Comparison of ENCODE assay signal across 2 cellular contexts in the genomic region with DNA sequence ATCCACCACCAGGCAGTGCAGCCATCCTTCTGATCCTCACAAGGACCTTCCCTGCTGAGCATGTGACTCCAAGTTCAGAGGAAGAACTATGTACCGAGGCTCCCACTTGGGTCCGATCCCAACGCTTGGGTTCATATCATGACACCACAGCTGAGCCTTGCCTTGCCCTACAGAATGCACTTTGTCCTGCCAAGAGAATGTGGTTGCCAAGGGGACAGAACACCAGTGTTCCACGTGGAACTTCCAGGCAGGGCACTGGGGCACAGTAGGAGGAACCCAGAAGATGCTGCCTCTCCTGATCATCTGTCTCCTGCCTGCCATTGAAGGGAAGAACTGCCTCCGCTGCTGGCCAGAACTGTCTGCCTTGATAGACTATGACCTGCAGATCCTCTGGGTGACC.
TF ChIP-seq lines count a peak whose summit lies in the region.

Gene TEX51, plus strand, starts transcription at position 255 of the 400 bp plus-strand sequence. Its CDS starts 29 bp downstream, at position 284.

TF ChIP-seq in K562, 482 proteins besides CTCF, POLR2A, EP300 and RAD21:
- TF ChIP-seq BRD9 (IDR thresholded peaks at IDR 0.05; ENCODE audit: low read depth, partially characterized antibody) (no peak), HINFP (tag; conservative IDR thresholded peaks at IDR 0.05; ENCODE audit: low read depth) (peak; percentile 73; the same call in 1 of the 2 replicates), BHLHE40 (IDR thresholded peaks at IDR 0.05; ENCODE audit: low read length) (no peak), CBFB (CRISPR knock-in tag; IDR thresholded peaks at IDR 0.05) (no peak), ESRRB (CRISPR knock-in tag; IDR thresholded peaks at IDR 0.05; ENCODE audit: borderline replicate concordance) (no peak), SLC30A9 (CRISPR knock-in tag; IDR thresholded peaks at IDR 0.05) (no peak), HDAC8 (tag; IDR thresholded peaks at IDR 0.05) (no peak)

TF ChIP-seq in liver, 16 proteins besides CTCF, POLR2A, EP300 and RAD21:
- peak; percentile 43 to 62 for TF ChIP-seq HNF4A (conservative IDR thresholded peaks at IDR 0.05)
- peak in 1 of 2 donors; percentile 39 for TF ChIP-seq RXRA (IDR thresholded peaks at IDR 0.05)
- no peak for TF ChIP-seq SP1 (IDR thresholded peaks at IDR 0.05)
- TF ChIP-seq, protein P1, sequence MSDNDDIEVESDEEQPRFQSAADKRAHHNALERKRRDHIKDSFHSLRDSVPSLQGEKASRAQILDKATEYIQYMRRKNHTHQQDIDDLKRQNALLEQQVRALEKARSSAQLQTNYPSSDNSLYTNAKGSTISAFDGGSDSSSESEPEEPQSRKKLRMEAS (IDR thresholded peaks at IDR 0.05): no peak
